In the genomic region with DNA sequence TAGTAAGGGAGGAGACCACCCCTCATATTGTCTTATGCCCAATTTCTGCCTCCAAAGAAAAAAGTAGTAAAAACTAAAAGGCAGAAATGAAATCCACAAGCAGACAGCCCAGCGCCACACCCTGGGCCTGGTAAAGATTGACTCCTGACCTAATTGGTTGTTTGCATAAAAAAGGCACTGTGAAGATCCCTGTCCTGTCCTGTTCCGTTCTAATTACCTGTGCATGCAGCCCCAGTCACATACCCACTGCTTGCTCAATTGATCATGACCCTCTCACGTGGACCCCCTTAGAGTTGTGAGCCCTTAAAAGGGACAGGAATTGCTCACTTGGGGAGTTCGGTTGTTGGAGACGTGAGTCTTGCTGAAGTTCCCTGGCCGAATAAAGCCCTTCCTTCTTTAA, we compare ENCODE assay signal across 8 cellular contexts. TPM values are rescaled to one million over a fixed set of nuclear protein-coding genes. Genes with fewer than 3 reads are reported as not detected.
A peak's percentile ranks its signal among the peaks of the same experiment; 100 is the strongest.
DNase-seq lines count a peak whose midpoint lies in the region; ATAC-seq and TF ChIP-seq lines count a peak whose summit lies in the region.
"Not testable (repeated sequence)": the region's sequence is repeated elsewhere in the genome, so short reads cannot be mapped to it uniquely, and the experiment has no call there.

No MANE protein-coding gene starts in this region.

- not testable (repeated sequence) for H3K4me3 ChIP-seq in CD8-positive, alpha-beta T cell (ENCODE audit: low read depth, low read length); RWPE2 (ENCODE audit: severe bottlenecking); adipocyte (ENCODE audit: low read length); gastroesophageal sphincter; muscle layer of colon (ENCODE audit: low read depth in 1 of 2, low read length in 2 of 2); aorta (ENCODE audit: low read length in 2 of 2)

- not testable (repeated sequence) for DNase-seq in CD8-positive, alpha-beta T cell; RWPE2 (ENCODE audit: low spot score); activated CD8-positive, alpha-beta T cell treated with anti-CD3 and anti-CD28 coated beads, Interleukin-2, amount 10 ng/mL, durations not matched to agents 7 days and 5 days; adipocyte (ENCODE audit: low read depth); progenitor cell of endocrine pancreas (ENCODE audit: low spot score, unreplicated experiment); aorta

- H3K27me3 ChIP-seq in CD8-positive, alpha-beta T cell (ENCODE audit: insufficient read depth, low read length); RWPE2 (ENCODE audit: insufficient read depth, poor library complexity, severe bottlenecking); adipocyte (replicated peaks; ENCODE audit: control insufficient read depth, insufficient read depth, low read length); gastroesophageal sphincter; muscle layer of colon (ENCODE audit: control insufficient read depth in 1 of 2, insufficient read depth in 2 of 2, low read length in 2 of 2); aorta (ENCODE audit: control insufficient read depth in 1 of 2, insufficient read depth in 2 of 2, low read length in 1 of 2): not testable (repeated sequence)

- WGBS in gastroesophageal sphincter (ENCODE audit: low coverage in 1 of 2), 2 donors: 79 to 83% methylated on average over 4 to 6 of the region's 6 CpGs
- WGBS in aorta, 2 donors: 91 to 92% methylated on average over 6 of the region's 6 CpGs

- H3K27ac Mint-ChIP-seq in CD8-positive, alpha-beta T cell: peak overlapping the region; percentile 25
- H3K27ac Mint-ChIP-seq in activated CD8-positive, alpha-beta T cell treated with anti-CD3 and anti-CD28 coated beads, Interleukin-2, amount 10 ng/mL, durations not matched to agents 7 days and 5 days: peak overlapping the region; percentile 34
- peak overlapping the region; percentile 42 for H3K27ac Mint-ChIP-seq in progenitor cell of endocrine pancreas

- H3K27me3 Mint-ChIP-seq in CD8-positive, alpha-beta T cell (ENCODE audit: low read depth); activated CD8-positive, alpha-beta T cell treated with anti-CD3 and anti-CD28 coated beads, Interleukin-2, amount 10 ng/mL, durations not matched to agents 7 days and 5 days (ENCODE audit: low read depth); progenitor cell of endocrine pancreas: not testable (repeated sequence)

- POLR2A ChIA-PET in CD8-positive, alpha-beta T cell (lab: Charles Lee): interaction anchor here (4.5 kb wide), 1 partner anchor 72 kb away, joined by 57 read pairs; a partner anchor contains a TSS
- POLR2A ChIA-PET in activated CD8-positive, alpha-beta T cell treated with anti-CD3 and anti-CD28 coated beads, Interleukin-2, amount 10 ng/mL, durations not matched to agents 7 days and 5 days (lab: Charles Lee): not testable (repeated sequence)

- H3K9me3 ChIP-seq in CD8-positive, alpha-beta T cell (ENCODE audit: low read length); RWPE2 (ENCODE audit: severe bottlenecking); adipocyte (ENCODE audit: control insufficient read depth, low read length); gastroesophageal sphincter; muscle layer of colon (ENCODE audit: low read length); aorta (ENCODE audit: control insufficient read depth, low read length): not testable (repeated sequence)

- H3K4me1 ChIP-seq in CD8-positive, alpha-beta T cell (ENCODE audit: insufficient read depth, low read length): peaks cover 21% of the 10 kb centered on the region
- H3K4me1 ChIP-seq in RWPE2 (ENCODE audit: insufficient read depth, poor library complexity, severe bottlenecking) (peaks cover 13% of the 10 kb centered on the region), adipocyte (ENCODE audit: control insufficient read depth, insufficient read depth, low read length) (peaks cover 28% of the 10 kb centered on the region), gastroesophageal sphincter (peaks cover 0 to 35% (median 11%) of the 10 kb centered on the region in 3 donors), muscle layer of colon (ENCODE audit: insufficient read depth, low read length) (peaks cover 21% of the 10 kb centered on the region)
- not testable (repeated sequence) for H3K4me1 ChIP-seq in aorta (ENCODE audit: control insufficient read depth in 1 of 2, insufficient read depth in 2 of 2, low read length in 2 of 2)

- H3K9me3 Mint-ChIP-seq in CD8-positive, alpha-beta T cell; activated CD8-positive, alpha-beta T cell treated with anti-CD3 and anti-CD28 coated beads, Interleukin-2, amount 10 ng/mL, durations not matched to agents 7 days and 5 days (ENCODE audit: insufficient read depth); progenitor cell of endocrine pancreas (ENCODE audit: low read depth): not testable (repeated sequence)

- peaks cover 12% of the 10 kb centered on the region for H3K36me3 Mint-ChIP-seq in CD8-positive, alpha-beta T cell
- not testable (repeated sequence) for H3K36me3 Mint-ChIP-seq in activated CD8-positive, alpha-beta T cell treated with anti-CD3 and anti-CD28 coated beads, Interleukin-2, amount 10 ng/mL, durations not matched to agents 7 days and 5 days (ENCODE audit: low read depth); progenitor cell of endocrine pancreas (ENCODE audit: insufficient read depth)

- H3K4me1 Mint-ChIP-seq in CD8-positive, alpha-beta T cell (ENCODE audit: low read depth): peaks cover 23% of the 10 kb centered on the region
- H3K4me1 Mint-ChIP-seq in activated CD8-positive, alpha-beta T cell treated with anti-CD3 and anti-CD28 coated beads, Interleukin-2, amount 10 ng/mL, durations not matched to agents 7 days and 5 days (ENCODE audit: low read depth): peaks cover 29% of the 10 kb centered on the region
- H3K4me1 Mint-ChIP-seq in progenitor cell of endocrine pancreas (ENCODE audit: low read depth): peaks cover 25% of the 10 kb centered on the region

- TF ChIP-seq EP300 in gastroesophageal sphincter (IDR thresholded peaks at IDR 0.05): not testable (repeated sequence)

- not testable (repeated sequence) for ATAC-seq in CD8-positive, alpha-beta T cell; RWPE2 (ENCODE audit: low read depth); activated CD8-positive, alpha-beta T cell treated with anti-CD3 and anti-CD28 coated beads, Interleukin-2, amount 10 ng/mL, durations not matched to agents 7 days and 5 days; gastroesophageal sphincter; aorta (ENCODE audit: low FRiP score)

- TF ChIP-seq POLR2A in gastroesophageal sphincter (IDR thresholded peaks at IDR 0.05): not testable (repeated sequence)

- TF ChIP-seq CTCF in CD8-positive, alpha-beta T cell (IDR thresholded peaks at IDR 0.05); RWPE2 (IDR thresholded peaks at IDR 0.05; ENCODE audit: poor library complexity, severe bottlenecking); gastroesophageal sphincter (IDR thresholded peaks at IDR 0.05); progenitor cell of endocrine pancreas (IDR thresholded peaks at IDR 0.05; ENCODE audit: unreplicated experiment): not testable (repeated sequence)

- H3K4me3 Mint-ChIP-seq in CD8-positive, alpha-beta T cell: not testable (repeated sequence)
- peak overlapping the region; percentile 34 for H3K4me3 Mint-ChIP-seq in activated CD8-positive, alpha-beta T cell treated with anti-CD3 and anti-CD28 coated beads, Interleukin-2, amount 10 ng/mL, durations not matched to agents 7 days and 5 days
- H3K4me3 Mint-ChIP-seq in progenitor cell of endocrine pancreas (ENCODE audit: low read depth): peak overlapping the region; percentile 57

- CTCF ChIA-PET in CD8-positive, alpha-beta T cell (lab: Charles Lee): interaction anchor here (1.7 to 2.4 kb wide), 4 partner anchors 10 to 259 kb away, joined by 6 to 24 read pairs (median 8); no protein-coding TSS in a partner anchor
- CTCF ChIA-PET in activated CD8-positive, alpha-beta T cell treated with anti-CD3 and anti-CD28 coated beads, Interleukin-2, amount 10 ng/mL, durations not matched to agents 7 days and 5 days (lab: Charles Lee): interaction anchor here (1.2 to 3.3 kb wide), 9 partner anchors 10 to 657 kb away, joined by 3 to 64 read pairs (median 7); a partner anchor contains a TSS

- intact Hi-C loops in CD8-positive, alpha-beta T cell (cut with DNase I, micrococcal nuclease): loop anchor here (2.0 to 10.0 kb wide), 2 partner anchors 258 to 654 kb away; no protein-coding TSS in a partner anchor
- intact Hi-C loops in aorta (cut with DNase I): loop anchor here (5.0 to 10.0 kb wide), 3 partner anchors 76 to 1014 kb away; no protein-coding TSS in a partner anchor

- H3K36me3 ChIP-seq in CD8-positive, alpha-beta T cell (ENCODE audit: insufficient read depth, low read length); adipocyte (ENCODE audit: control insufficient read depth, insufficient read depth, low read length, severe bottlenecking); gastroesophageal sphincter; muscle layer of colon (ENCODE audit: insufficient read depth, low read length); aorta (ENCODE audit: control insufficient read depth in 1 of 2, insufficient read depth in 2 of 2, low read length in 1 of 2): not testable (repeated sequence)
- H3K36me3 ChIP-seq in RWPE2 (ENCODE audit: low read depth): peaks cover 14% of the 10 kb centered on the region

- H3K27ac ChIP-seq in CD8-positive, alpha-beta T cell (ENCODE audit: low read depth, low read length): not testable (repeated sequence)
- H3K27ac ChIP-seq in RWPE2 (ENCODE audit: poor library complexity, severe bottlenecking) (peak overlapping the region; percentile 91), gastroesophageal sphincter (peak overlapping the region in 3 of 4 donors; percentile 94 to 98 (median 97)), muscle layer of colon (ENCODE audit: low read depth, low read length) (peak overlapping the region; percentile 97), aorta (ENCODE audit: low read depth in 1 of 2, low read length in 2 of 2) (peak overlapping the region; percentile 8 to 64)

- peak overlapping the region; percentile 87 for H3K9ac ChIP-seq in adipocyte (ENCODE audit: low read length)
- not testable (repeated sequence) for H3K9ac ChIP-seq in muscle layer of colon (ENCODE audit: low read length)

RNA-seq across cellular contexts. Expression of a gene that starts 2.1 kb away (rescaled TPM):
- 10 to 100 TPM; 52.4 to 52.5 TPM for total RNA-seq in CD8-positive, alpha-beta T cell
- total RNA-seq in activated CD8-positive, alpha-beta T cell treated with anti-CD3 and anti-CD28 coated beads, Interleukin-2, amount 10 ng/mL, durations not matched to agents 7 days and 5 days: 10 to 100 TPM; 34.8 to 35.5 TPM
- 10 to 100 TPM; 21.3 to 42.0 (median 26.5) TPM for total RNA-seq in gastroesophageal sphincter
- total RNA-seq in progenitor cell of endocrine pancreas: 19.2 and 21.2 TPM in 2 replicates
- total RNA-seq in aorta: 10 to 100 TPM; 14.5 to 18.7 TPM
- polyA plus RNA-seq in aorta: 10 to 100 TPM; 11.9 to 13.4 TPM

RNA-seq across cellular contexts. Expression of a gene that starts 13.5 kb away (rescaled TPM):
- 10 to 100 TPM; 44.9 to 49.5 TPM for total RNA-seq in CD8-positive, alpha-beta T cell
- 10 to 100 TPM; 11.1 to 15.8 TPM for total RNA-seq in activated CD8-positive, alpha-beta T cell treated with anti-CD3 and anti-CD28 coated beads, Interleukin-2, amount 10 ng/mL, durations not matched to agents 7 days and 5 days
- total RNA-seq in gastroesophageal sphincter: 10 to 100 TPM; 13.5 to 18.8 (median 17.4) TPM
- total RNA-seq in progenitor cell of endocrine pancreas: 14.3 and 17.8 TPM in 2 replicates
- total RNA-seq in aorta: 10 to 100 TPM; 13.2 to 19.5 TPM
- polyA plus RNA-seq in aorta: 1 to 10 TPM; 6.0 to 8.5 TPM
